Comparison of ENCODE assay signal across 8 cellular contexts in genomic region chr19:290539-291521, GRCh38. TPM values are rescaled to one million over a fixed set of nuclear protein-coding genes. Genes with fewer than 3 reads are reported as not detected.
DNase-seq lines count a peak whose midpoint lies in the region; ATAC-seq and TF ChIP-seq lines count a peak whose summit lies in the region.

PLPP2 (minus strand) TSS chr19:291403; CDS start chr19:291336, 67 bp downstream.

- ATAC-seq in stimulated activated memory B cell treated with anti-CD40 and anti-IgM and Interleukin-4, amounts not matched to agents 10 μg/mL and 1 μg/mL and 100 μg/mL, for 72 hours: peak; percentile 44
- ATAC-seq in GM18907 (IDR thresholded peaks at IDR 0.05; ENCODE audit: unreplicated experiment) (no peak), HG02610 (IDR thresholded peaks at IDR 0.05; ENCODE audit: unreplicated experiment) (no peak)

- CTCF ChIA-PET in Calu3 (lab: Charles Lee): no interaction called here

- peaks cover 21% of the 10 kb centered on the region for H3K4me1 Mint-ChIP-seq in Calu3 (ENCODE audit: low read depth, unreplicated experiment)
- H3K4me1 Mint-ChIP-seq in stimulated activated memory B cell treated with anti-CD40 and anti-IgM and Interleukin-4, amounts not matched to agents 10 μg/mL and 1 μg/mL and 100 μg/mL, for 72 hours: peaks cover 15% of the 10 kb centered on the region

- DNase-seq in Calu3 (peak; percentile 91), NCI-H226 (peak; percentile 65), caudate nucleus (lab: John Stamatoyannopoulos, UW) (peak in 58 of 61 donors; percentile 6 to 88 (median 71)), left kidney (ENCODE audit: low read depth, low spot score) (peak; percentile 66), Kasumi-1 (lab: John Stamatoyannopoulos, UW) (no peak)

- peak within 1 kb of the TSS; percentile 97 for H3K27ac Mint-ChIP-seq in Calu3 (ENCODE audit: unreplicated experiment)
- no peak within 1 kb of the TSS for H3K27ac Mint-ChIP-seq in stimulated activated memory B cell treated with anti-CD40 and anti-IgM and Interleukin-4, amounts not matched to agents 10 μg/mL and 1 μg/mL and 100 μg/mL, for 72 hours

- no peak for TF ChIP-seq CTCF in Calu3 (IDR thresholded peaks at IDR 0.05; ENCODE audit: unreplicated experiment)

- intact Hi-C loops in Calu3 (cut with micrococcal nuclease; ENCODE audit: unreplicated experiment): no loop called here

- peak within 1 kb of the TSS; percentile 94 for H3K27ac ChIP-seq in caudate nucleus (ENCODE audit: low read depth, low read length)

- no peaks in the 10 kb centered on the region for H3K9me3 Mint-ChIP-seq in Calu3 (ENCODE audit: low read depth, unreplicated experiment)
- H3K9me3 Mint-ChIP-seq in stimulated activated memory B cell treated with anti-CD40 and anti-IgM and Interleukin-4, amounts not matched to agents 10 μg/mL and 1 μg/mL and 100 μg/mL, for 72 hours: no peaks in the 10 kb centered on the region

- peaks cover 56% of the 10 kb centered on the region for H3K36me3 Mint-ChIP-seq in Calu3 (ENCODE audit: insufficient read depth, unreplicated experiment)
- no peaks in the 10 kb centered on the region for H3K36me3 Mint-ChIP-seq in stimulated activated memory B cell treated with anti-CD40 and anti-IgM and Interleukin-4, amounts not matched to agents 10 μg/mL and 1 μg/mL and 100 μg/mL, for 72 hours

- H3K4me3 Mint-ChIP-seq in Calu3 (ENCODE audit: low read depth, unreplicated experiment): peak within 1 kb of the TSS; percentile 74
- H3K4me3 Mint-ChIP-seq in stimulated activated memory B cell treated with anti-CD40 and anti-IgM and Interleukin-4, amounts not matched to agents 10 μg/mL and 1 μg/mL and 100 μg/mL, for 72 hours: no peak within 1 kb of the TSS

- H3K27me3 Mint-ChIP-seq in Calu3 (ENCODE audit: unreplicated experiment): no peaks in the 10 kb centered on the region
- H3K27me3 Mint-ChIP-seq in stimulated activated memory B cell treated with anti-CD40 and anti-IgM and Interleukin-4, amounts not matched to agents 10 μg/mL and 1 μg/mL and 100 μg/mL, for 72 hours: peaks cover 72% of the 10 kb centered on the region

- no TSS peak for BruUV-seq in Calu3 (replicated peaks; lab: Mats Ljungman, UMichigan)

RNA-seq across cellular contexts. Expression of gene PLPP2, which starts in this region (rescaled TPM):
- 113 and 126 TPM in 2 replicates for total RNA-seq in Calu3 (2022)

Comparison
In these comparisons a context has a peak if more than half of its experiments do, and no peak if none do; other contexts are left out.
1. DNase-seq: peak in Calu3 (single experiment), NCI-H226 (single experiment), caudate nucleus (58 of 61) and left kidney (single experiment); none in Kasumi-1 (0 of 2).